Comparison of ENCODE assay signal across 8 cellular contexts in the genomic region with DNA sequence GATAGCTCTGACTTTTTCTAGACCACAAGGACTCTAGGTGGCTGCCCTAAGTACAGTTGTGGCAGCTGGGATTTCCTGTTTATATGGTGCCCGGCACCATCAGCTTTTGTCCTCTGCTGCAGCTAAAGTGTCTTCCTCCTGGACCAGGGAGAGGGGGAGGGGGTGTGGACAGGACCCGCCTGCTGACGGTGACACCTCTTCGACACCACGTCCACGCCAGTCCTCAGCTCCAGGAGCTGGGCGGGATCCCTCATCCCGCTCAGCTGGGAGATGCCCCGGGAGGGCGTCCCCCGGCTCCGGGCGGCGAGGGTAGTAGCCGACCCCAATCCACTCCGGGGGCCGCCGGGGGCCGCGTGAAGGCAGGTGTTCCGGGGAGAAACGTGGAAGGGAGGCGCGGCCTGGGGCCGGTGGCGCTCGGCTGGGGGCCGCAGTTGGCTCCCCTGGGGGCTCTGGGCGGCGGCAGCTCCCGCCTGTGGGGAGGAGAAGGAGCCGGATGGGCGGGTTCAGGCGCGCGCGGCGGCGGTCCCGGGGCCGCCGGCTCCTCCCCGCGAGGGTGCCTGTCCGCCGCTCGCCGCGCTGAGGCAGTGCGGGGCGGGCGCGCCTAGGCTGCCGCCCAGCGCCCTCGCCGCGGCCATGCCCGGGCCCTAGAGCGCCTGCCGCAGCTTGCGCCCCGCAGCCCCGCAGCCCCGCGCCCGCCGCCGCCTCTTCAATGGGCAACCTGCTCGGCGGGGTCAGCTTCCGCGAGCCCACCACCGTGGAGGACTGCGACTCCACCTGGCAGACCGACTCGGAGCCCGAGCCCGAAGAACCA. TPM values are rescaled to one million over a fixed set of nuclear protein-coding genes. Genes with fewer than 3 reads are reported as not detected.
DNase-seq lines count a peak whose midpoint lies in the region; ATAC-seq and TF ChIP-seq lines count a peak whose summit lies in the region.

A gene (plus strand): TSS at position 584 of the 811 bp plus-strand sequence. CDS start 126 bp downstream, at position 710.

- peak within 1 kb of the TSS; percentile 73 for H3K4me3 ChIP-seq in fibroblast of the aortic adventitia (ENCODE audit: low read depth, low read length)

- peaks cover 3% of the 10 kb centered on the region for H3K27me3 Mint-ChIP-seq in nephron (ENCODE audit: low read depth)
- H3K27me3 Mint-ChIP-seq in stimulated activated naive CD8-positive, alpha-beta T cell treated with anti-CD3 and anti-CD28 coated beads, Interleukin-15, amount 100 ng/mL, for 72 hours = no peaks in the 10 kb centered on the region

- H3K36me3 Mint-ChIP-seq in nephron (ENCODE audit: low read depth) = peaks cover 17% of the 10 kb centered on the region

- CTCF ChIA-PET in RWPE1 (lab: Yijun Ruan, JAX) = interaction anchor here (0.6 to 1.5 kb wide), 6 partner anchors 9 to 1851 kb away, joined by 3 to 5 read pairs (median 3); no protein-coding TSS in a partner anchor

- H3K4me1 Mint-ChIP-seq in nephron = peaks cover 37% of the 10 kb centered on the region
- H3K4me1 Mint-ChIP-seq in stimulated activated naive CD8-positive, alpha-beta T cell treated with anti-CD3 and anti-CD28 coated beads, Interleukin-15, amount 100 ng/mL, for 72 hours = peaks cover 26% of the 10 kb centered on the region

- TF ChIP-seq CTCF in RWPE1 (conservative IDR thresholded peaks at IDR 0.05; ENCODE audit: low read depth) (peak; percentile 67), fibroblast of the aortic adventitia (IDR thresholded peaks at IDR 0.05; ENCODE audit: insufficient read depth, low read length) (peak; percentile 19), nephron (IDR thresholded peaks at IDR 0.05; ENCODE audit: unreplicated experiment in 3 of 3) (no peak)

- H3K27ac Mint-ChIP-seq in nephron = peak within 1 kb of the TSS; percentile 53 to 87 (median 84)
- H3K27ac Mint-ChIP-seq in stimulated activated naive CD8-positive, alpha-beta T cell treated with anti-CD3 and anti-CD28 coated beads, Interleukin-15, amount 100 ng/mL, for 72 hours = peak within 1 kb of the TSS; percentile 23 to 93

- POLR2A ChIA-PET in RWPE1 (lab: Yijun Ruan, JAX; ENCODE audit: low non-redundant PET) = interaction anchor here (0.6 kb wide), 1 partner anchor 67 kb away, joined by 3 read pairs; no protein-coding TSS in a partner anchor

- H3K9me3 Mint-ChIP-seq in nephron = no peaks in the 10 kb centered on the region
- no peaks in the 10 kb centered on the region for H3K9me3 Mint-ChIP-seq in stimulated activated naive CD8-positive, alpha-beta T cell treated with anti-CD3 and anti-CD28 coated beads, Interleukin-15, amount 100 ng/mL, for 72 hours

- peak within 1 kb of the TSS; percentile 89 for H3K27ac ChIP-seq in RWPE1

- peak; percentile 81 for DNase-seq in EH (ENCODE audit: low read depth)
- DNase-seq in Kasumi-1 (lab: John Stamatoyannopoulos, UW) = peak; percentile 51 to 54
- peak; percentile 80 for DNase-seq in RWPE1 (ENCODE audit: low spot score)
- DNase-seq in activated T-helper 9 cell treated with anti-CD3 and anti-CD28 coated beads, Interleukin-2, amount 50 U/mL, for 16 hours (ENCODE audit: low read depth) = peak; percentile 53
- DNase-seq in fibroblast of the aortic adventitia (ENCODE audit: low read depth) = peak; percentile 44
- peak; percentile 78 to 79 for DNase-seq in stimulated activated naive CD8-positive, alpha-beta T cell treated with anti-CD3 and anti-CD28 coated beads, Interleukin-15, amount 100 ng/mL, for 72 hours

- peak; percentile 89 for ATAC-seq in GM21825 (IDR thresholded peaks at IDR 0.05; ENCODE audit: unreplicated experiment)
- ATAC-seq in stimulated activated naive CD8-positive, alpha-beta T cell treated with anti-CD3 and anti-CD28 coated beads, Interleukin-15, amount 100 ng/mL, for 72 hours = peak; percentile 88

- H3K4me3 Mint-ChIP-seq in nephron = peak within 1 kb of the TSS; percentile 87 to 92 (median 89)
- H3K4me3 Mint-ChIP-seq in stimulated activated naive CD8-positive, alpha-beta T cell treated with anti-CD3 and anti-CD28 coated beads, Interleukin-15, amount 100 ng/mL, for 72 hours = peak within 1 kb of the TSS; percentile 82 to 89

RNA-seq across cellular contexts. Expression of the gene that starts here (rescaled TPM):
- 21.6 and 34.8 TPM in 2 replicates for total RNA-seq in fibroblast of the aortic adventitia (ENCODE audit: low replicate concordance)

Comparison
In these comparisons a context has a peak if more than half of its experiments do, and no peak if none do; other contexts are left out.
1. Peak in every context shown above with its lines: DNase-seq, ATAC-seq, H3K4me3 ChIP-seq and H3K27ac ChIP-seq.
2. CTCF ChIP-seq: peak in RWPE1 (single experiment) and fibroblast of the aortic adventitia (single experiment); none in nephron (0 of 3).